In the genomic region with DNA sequence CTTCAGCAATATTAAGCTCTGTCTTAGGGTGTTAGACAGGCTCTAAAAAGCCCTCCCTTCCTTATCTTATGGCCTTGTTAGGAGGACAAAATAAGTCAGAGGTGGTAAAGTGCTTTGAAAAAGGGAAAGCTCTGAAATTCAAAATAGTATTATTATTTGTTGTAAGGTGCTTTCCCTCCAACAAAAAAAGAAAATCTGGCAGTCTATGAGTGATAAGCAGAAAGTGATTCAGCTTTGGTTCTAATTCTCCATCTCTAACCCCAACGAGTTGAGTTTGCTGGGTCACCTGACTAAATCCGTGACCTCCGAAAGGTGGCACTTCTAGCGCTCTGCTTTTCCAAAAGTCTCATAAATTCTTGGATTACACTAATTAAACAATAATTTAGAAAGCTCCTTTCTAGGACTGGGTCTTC, we compare ENCODE assay signal across 7 cellular contexts.
DNase-seq lines count a peak whose midpoint lies in the region; ATAC-seq and TF ChIP-seq lines count a peak whose summit lies in the region.
"Not testable (repeated sequence)": the region's sequence is repeated elsewhere in the genome, so short reads cannot be mapped to it uniquely, and the experiment has no call there.

No MANE protein-coding gene starts in this region.

- intact Hi-C loops in activated CD4-positive, alpha-beta T cell treated with anti-CD3 and anti-CD28 coated beads, Interleukin-2, amount 10 ng/mL, durations not matched to agents 24 days and 14 days (cut with micrococcal nuclease), result not testable (repeated sequence)

- H3K4me1 Mint-ChIP-seq in activated CD4-positive, alpha-beta T cell treated with anti-CD3 and anti-CD28 coated beads, Interleukin-2, amount 10 ng/mL, durations not matched to agents 24 days and 14 days, result peaks cover 26% of the 10 kb centered on the region
- H3K4me1 Mint-ChIP-seq in activated T-helper 17 cell treated with anti-CD3 and anti-CD28 coated beads, Interleukin-2, amount 50 U/mL, for 72 hours, result not testable (repeated sequence)
- peaks cover 13% of the 10 kb centered on the region for H3K4me1 Mint-ChIP-seq in activated naive CD8-positive, alpha-beta T cell treated with anti-CD3 and anti-CD28 coated beads, Interleukin-2, amount 10 ng/mL, durations not matched to agents 7 days and 5 days

- peaks cover 24% of the 10 kb centered on the region for H3K36me3 Mint-ChIP-seq in activated CD4-positive, alpha-beta T cell treated with anti-CD3 and anti-CD28 coated beads, Interleukin-2, amount 10 ng/mL, durations not matched to agents 24 days and 14 days (ENCODE audit: low read depth)
- H3K36me3 Mint-ChIP-seq in activated T-helper 17 cell treated with anti-CD3 and anti-CD28 coated beads, Interleukin-2, amount 50 U/mL, for 72 hours (ENCODE audit: low read depth), result peaks cover 12% of the 10 kb centered on the region
- peaks cover 11% of the 10 kb centered on the region for H3K36me3 Mint-ChIP-seq in activated naive CD8-positive, alpha-beta T cell treated with anti-CD3 and anti-CD28 coated beads, Interleukin-2, amount 10 ng/mL, durations not matched to agents 7 days and 5 days

- not testable (repeated sequence) for H3K36me3 ChIP-seq in KMS-11 (ENCODE audit: insufficient read depth)

- not testable (repeated sequence) for H3K27me3 ChIP-seq in KMS-11 (ENCODE audit: insufficient read depth, low read depth)

- H3K9me3 Mint-ChIP-seq in activated CD4-positive, alpha-beta T cell treated with anti-CD3 and anti-CD28 coated beads, Interleukin-2, amount 10 ng/mL, durations not matched to agents 24 days and 14 days; activated T-helper 17 cell treated with anti-CD3 and anti-CD28 coated beads, Interleukin-2, amount 50 U/mL, for 72 hours; activated naive CD8-positive, alpha-beta T cell treated with anti-CD3 and anti-CD28 coated beads, Interleukin-2, amount 10 ng/mL, durations not matched to agents 7 days and 5 days: not testable (repeated sequence)

- not testable (repeated sequence) for H3K4me3 ChIP-seq in KMS-11 (IDR thresholded peaks at IDR 0.05; ENCODE audit: insufficient read depth, low read depth, low read length)

- H3K4me1 ChIP-seq in KMS-11 (ENCODE audit: low read depth, poor library complexity, severe bottlenecking), result peaks cover 24% of the 10 kb centered on the region

- not testable (repeated sequence) for H3K79me2 ChIP-seq in KMS-11 (ENCODE audit: insufficient read depth, low read depth)

- peak overlapping the region; percentile 25; the same call in 1 of the 2 replicates for H3K4me2 ChIP-seq in KMS-11

- not testable (repeated sequence) for H3K4me3 Mint-ChIP-seq in activated CD4-positive, alpha-beta T cell treated with anti-CD3 and anti-CD28 coated beads, Interleukin-2, amount 10 ng/mL, durations not matched to agents 24 days and 14 days
- H3K4me3 Mint-ChIP-seq in activated T-helper 17 cell treated with anti-CD3 and anti-CD28 coated beads, Interleukin-2, amount 50 U/mL, for 72 hours, result peak overlapping the region; percentile 44
- H3K4me3 Mint-ChIP-seq in activated naive CD8-positive, alpha-beta T cell treated with anti-CD3 and anti-CD28 coated beads, Interleukin-2, amount 10 ng/mL, durations not matched to agents 7 days and 5 days, result peak overlapping the region; percentile 30

- not testable (repeated sequence) for H3K9ac ChIP-seq in KMS-11

- not testable (repeated sequence) for TF ChIP-seq CTCF in KMS-11 (conservative IDR thresholded peaks at IDR 0.05; ENCODE audit: low read depth, low read length)

- H2AFZ ChIP-seq in KMS-11 (ENCODE audit: low read depth), result not testable (repeated sequence)

- not testable (repeated sequence) for DNase-seq in activated CD4-positive, alpha-beta T cell treated with anti-CD3 and anti-CD28 coated beads, Interleukin-2, amount 10 ng/mL, durations not matched to agents 24 days and 14 days; activated naive CD8-positive, alpha-beta T cell treated with anti-CD3 and anti-CD28 coated beads, Interleukin-2, amount 10 ng/mL, durations not matched to agents 7 days and 5 days
- DNase-seq in stimulated activated CD4-positive, alpha-beta T cell treated with anti-CD3 and anti-CD28 coated beads, Interleukin-1b, Interleukin-23, amount 100 ng/mL, for 48 hours, result peak; percentile 37

- H3K27ac ChIP-seq in KMS-11, result not testable (repeated sequence)

- peak overlapping the region; percentile 76 for H3K27ac Mint-ChIP-seq in activated CD4-positive, alpha-beta T cell treated with anti-CD3 and anti-CD28 coated beads, Interleukin-2, amount 10 ng/mL, durations not matched to agents 24 days and 14 days
- peak overlapping the region; percentile 68 for H3K27ac Mint-ChIP-seq in activated T-helper 17 cell treated with anti-CD3 and anti-CD28 coated beads, Interleukin-2, amount 50 U/mL, for 72 hours
- H3K27ac Mint-ChIP-seq in activated naive CD8-positive, alpha-beta T cell treated with anti-CD3 and anti-CD28 coated beads, Interleukin-2, amount 10 ng/mL, durations not matched to agents 7 days and 5 days, result peak overlapping the region; percentile 34

- ATAC-seq in GM19035 (IDR thresholded peaks at IDR 0.05; ENCODE audit: unreplicated experiment) (peak; percentile 57), HG02610 (IDR thresholded peaks at IDR 0.05; ENCODE audit: unreplicated experiment) (peak; percentile 60)
- ATAC-seq in activated T-helper 17 cell treated with anti-CD3 and anti-CD28 coated beads, Interleukin-2, amount 50 U/mL, for 72 hours (replicated peaks), result peak; percentile 71
- not testable (repeated sequence) for ATAC-seq in activated naive CD8-positive, alpha-beta T cell treated with anti-CD3 and anti-CD28 coated beads, Interleukin-2, amount 10 ng/mL, durations not matched to agents 7 days and 5 days (ENCODE audit: low read depth)

- H3K27me3 Mint-ChIP-seq in activated CD4-positive, alpha-beta T cell treated with anti-CD3 and anti-CD28 coated beads, Interleukin-2, amount 10 ng/mL, durations not matched to agents 24 days and 14 days; activated T-helper 17 cell treated with anti-CD3 and anti-CD28 coated beads, Interleukin-2, amount 50 U/mL, for 72 hours; activated naive CD8-positive, alpha-beta T cell treated with anti-CD3 and anti-CD28 coated beads, Interleukin-2, amount 10 ng/mL, durations not matched to agents 7 days and 5 days: not testable (repeated sequence)

- H4K20me1 ChIP-seq in KMS-11 (ENCODE audit: insufficient read depth), result not testable (repeated sequence)

- POLR2A ChIA-PET in activated naive CD8-positive, alpha-beta T cell treated with anti-CD3 and anti-CD28 coated beads, Interleukin-2, amount 10 ng/mL, durations not matched to agents 7 days and 5 days (lab: Charles Lee), result not testable (repeated sequence)
